ENCODE assay signal across 1 cellular context in genomic region chr20:17657898-17658647, GRCh38.
TF ChIP-seq lines count a peak whose summit lies in the region.

No MANE protein-coding gene starts in this region.

TF ChIP-seq in IMR-90, 13 proteins besides CTCF, POLR2A, EP300 and RAD21:
- TF ChIP-seq RFX5 (IDR thresholded peaks at IDR 0.05; ENCODE audit: low read depth, low read length) = no peak
- TF ChIP-seq USF2 (IDR thresholded peaks at IDR 0.05; ENCODE audit: low read depth, low read length) = no peak
TF ChIP-seq in IMR-90: peak in this region for 0.
